In the genomic region with DNA sequence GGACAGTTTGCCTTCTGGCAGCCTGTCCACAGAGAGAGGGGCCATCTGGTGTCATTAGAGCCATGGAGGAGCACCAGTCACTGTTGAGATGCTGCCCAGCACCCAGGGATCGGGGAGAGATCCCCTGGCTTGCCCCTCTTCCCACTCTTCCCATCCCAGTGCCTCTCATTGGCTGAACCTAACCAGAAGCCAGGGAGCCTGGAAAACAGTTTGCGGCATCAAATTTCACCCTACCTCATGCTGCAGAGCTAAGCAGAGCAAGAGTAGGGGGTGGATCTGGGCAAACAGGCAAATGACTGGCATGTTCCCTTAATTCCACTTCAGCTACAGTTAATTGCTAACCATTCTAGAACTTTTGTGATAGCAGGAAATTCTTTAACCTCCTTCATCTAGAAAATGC, we compare ENCODE assay signal across 1 cellular context.
TF ChIP-seq lines count a peak whose summit lies in the region.

No MANE protein-coding gene starts in this region.

TF ChIP-seq in GM23338, 12 proteins besides CTCF, POLR2A, EP300 and RAD21 (continued from another document):
- TF ChIP-seq ZNF462 (CRISPR knock-in tag; IDR thresholded peaks at IDR 0.05) (no peak), EZH2 (IDR thresholded peaks at IDR 0.05; ENCODE audit: low read depth, unreplicated experiment) (no peak), ZNF114 (CRISPR knock-in tag; IDR thresholded peaks at IDR 0.05) (no peak)
